In genomic region chr5:87400305-87400899, GRCh38 we compare ENCODE assay signal across 8 cellular contexts. TPM values are rescaled to one million over a fixed set of nuclear protein-coding genes. Genes with fewer than 3 reads are reported as not detected.
A peak's percentile ranks its signal among the peaks of the same experiment; 100 is the strongest.
DNase-seq lines count a peak whose midpoint lies in the region; ATAC-seq, FAIRE-seq and TF ChIP-seq lines count a peak whose summit lies in the region.

No MANE protein-coding gene starts in this region.

- no peak for TF ChIP-seq POLR2A in erythroblast (IDR thresholded peaks at IDR 0.05; ENCODE audit: low read length)

- H3K9me3 Mint-ChIP-seq in osteocyte (ENCODE audit: unreplicated experiment): peaks cover 5% of the 10 kb centered on the region

- no peaks in the 10 kb centered on the region for H3K27me3 Mint-ChIP-seq in osteocyte (ENCODE audit: unreplicated experiment)

- H3K27ac Mint-ChIP-seq in osteocyte (ENCODE audit: unreplicated experiment): peak overlapping the region; percentile 14

- TF ChIP-seq CTCF in D721Med (IDR thresholded peaks at IDR 0.05; ENCODE audit: insufficient read depth, missing control alignments): peak; percentile 72
- TF ChIP-seq CTCF in osteocyte (IDR thresholded peaks at IDR 0.05): peak; percentile 74

- ATAC-seq in GM19397 (IDR thresholded peaks at IDR 0.05; ENCODE audit: unreplicated experiment) (peak; percentile 65), HG03457 (IDR thresholded peaks at IDR 0.05; ENCODE audit: unreplicated experiment) (peak; percentile 61)

- peaks cover 6% of the 10 kb centered on the region for H3K4me1 Mint-ChIP-seq in osteocyte (ENCODE audit: unreplicated experiment)

- DNase-seq in D721Med (ENCODE audit: insufficient read length, low spot score) (no peak), RPMI7951 (ENCODE audit: low read depth) (peak; percentile 46), erythroblast (lab: John Stamatoyannopoulos, UW) (peak; percentile 27 to 45), osteocyte (ENCODE audit: extremely low spot score, unreplicated experiment) (no peak), foreskin melanocyte (no peak), NCI-H774 (lab: John Stamatoyannopoulos, UW) (no peak)

- H3K4me3 Mint-ChIP-seq in osteocyte (ENCODE audit: unreplicated experiment): no peak overlapping the region

- FAIRE-seq in D721Med (lab: Jason Lieb, UNC): no peak

- H3K36me3 Mint-ChIP-seq in osteocyte (ENCODE audit: unreplicated experiment): peaks cover 46% of the 10 kb centered on the region

RNA-seq across cellular contexts. Expression of gene CCNH, which starts 12.3 kb away (rescaled TPM):
- total RNA-seq in RPMI7951 (2014; rRNA removed; shearing (Covaris generic)): 86.4 and 105 TPM in 2 replicates
- 31.1 and 32.6 TPM in 2 replicates for total RNA-seq in osteocyte

Comparison
In these comparisons a context has a peak if more than half of its experiments do, and no peak if none do; other contexts are left out.
1. DNase-seq: peak in RPMI7951 (single experiment) and erythroblast (2 of 2); none in D721Med (single experiment), osteocyte (single experiment), foreskin melanocyte (single experiment) and NCI-H774 (single experiment).